10 cellular contexts compared by ENCODE assay signal in genomic region chr16:31157136-31157535, GRCh38. TPM values are rescaled to one million over a fixed set of nuclear protein-coding genes. Genes with fewer than 3 reads are reported as not detected.
DNase-seq lines count a peak whose midpoint lies in the region; ATAC-seq, FAIRE-seq and TF ChIP-seq lines count a peak whose summit lies in the region.
"Had no signal": no experiment of that assay in that cellular context is flagged by ENCODE, and none has a peak within 500 bp of the region (broad histone marks: within the 10 kb centered on the region; RNA-seq: fewer than 3 reads in every experiment).

No MANE protein-coding gene starts in this region.

- WGBS in GM12878 (ENCODE audit: insufficient coverage, insufficient replicate concordance, low lambda C conversion rate, missing lambda C conversion rate): 10% methylated on average over 8 of the region's 8 CpGs

- no peak overlapping the region for H3K4me3 ChIP-seq in GM12878
- H3K4me3 ChIP-seq in osteoblast (ENCODE audit: insufficient read depth, low read length): no peak overlapping the region
- H3K4me3 ChIP-seq: Peyer's patch had no signal

- TF ChIP-seq CTCF in GM10248 (IDR thresholded peaks at IDR 0.05; ENCODE audit: control extremely low read depth, extremely low read depth, low read depth, missing control alignments): no peak
- no peak for TF ChIP-seq CTCF in GM12878 (IDR thresholded peaks at IDR 0.05 in 2 of 3, conservative IDR thresholded peaks at IDR 0.05 in 1 of 3; ENCODE audit: control insufficient read depth in 2 of 3, extremely low read depth in 1 of 3, insufficient read depth in 1 of 3, low read depth in 3 of 3, low read length in 3 of 3)
- TF ChIP-seq CTCF in osteoblast (IDR thresholded peaks at IDR 0.05; ENCODE audit: extremely low read depth, low read depth, low read length): no peak

- peaks cover 4 to 11% of the 10 kb centered on the region in 2 donors for H3K4me1 Mint-ChIP-seq in effector memory CD8-positive, alpha-beta T cell (ENCODE audit: low read depth in 2 of 2)

- no peak for TF ChIP-seq EP300 in GM12878 (IDR thresholded peaks at IDR 0.05; ENCODE audit: borderline replicate concordance in 1 of 2, control insufficient read depth in 1 of 2, low read depth in 2 of 2, low read length in 2 of 2)

- SMC1A ChIA-PET in GM12878 (lab: Charles Lee; ENCODE audit: uncharacterized antibody, unreplicated experiment): interaction anchor here (0.7 to 2.8 kb wide), 6 partner anchors 13 to 284 kb away, joined by 3 to 7 read pairs (median 4); no protein-coding TSS in a partner anchor

- no peak overlapping the region for H3K27ac Mint-ChIP-seq in effector memory CD8-positive, alpha-beta T cell

- RAD21 ChIA-PET in GM12878 (lab: Charles Lee; ENCODE audit: unreplicated experiment): interaction anchor here (0.6 to 3.4 kb wide), 3 partner anchors 15 to 226 kb away, joined by 3 to 11 read pairs (median 4); no protein-coding TSS in a partner anchor

- no peak overlapping the region for H3K9ac ChIP-seq in GM12878 (ENCODE audit: control insufficient read depth, insufficient read depth, low read length)

- H3K4me3 Mint-ChIP-seq in effector memory CD8-positive, alpha-beta T cell: no peak overlapping the region

- BruUV-seq in GM12878 (replicated peaks; lab: Mats Ljungman, UMichigan): no TSS peak

- no peak for FAIRE-seq in GM12878 (lab: Jason Lieb, UNC)

- TF ChIP-seq RAD21 in GM12878 (IDR thresholded peaks at IDR 0.05; ENCODE audit: insufficient read depth, low read depth, low read length): no peak

- H3K4me1 ChIP-seq in GM12878 (ENCODE audit: control insufficient read depth, insufficient read depth, low read length) (no peaks in the 10 kb centered on the region), osteoblast (ENCODE audit: insufficient read depth, low read length) (no peaks in the 10 kb centered on the region)
- H3K4me1 ChIP-seq: Peyer's patch had no signal

- no peaks in the 10 kb centered on the region for H3K27me3 ChIP-seq in GM12878 (replicated peaks in 1 of 2; ENCODE audit: control insufficient read depth in 2 of 2, insufficient read depth in 2 of 2, low read length in 1 of 2)
- H3K27me3 ChIP-seq in osteoblast (ENCODE audit: insufficient read depth, low read length): peaks cover 3% of the 10 kb centered on the region
- H3K27me3 ChIP-seq: Peyer's patch had no signal

- CTCF ChIA-PET in GM10248 (lab: Yijun Ruan, JAX) (interaction anchor here (0.9 to 8.4 kb wide), 12 partner anchors 9 to 312 kb away, joined by 3 to 60 read pairs (median 4); partner anchors contain the start of gene PRSS8), GM12878 (lab: Yijun Ruan, JAX) (interaction anchor here (0.7 to 2.7 kb wide), 9 partner anchors 9 to 286 kb away, joined by 3 to 19 read pairs (median 3); partner anchors contain the start of gene ZNF843)

- no peak overlapping the region; the same call in 1 of the 2 replicates for H3K4me2 ChIP-seq in GM12878 (ENCODE audit: control insufficient read depth, insufficient read depth)
- H3K4me2 ChIP-seq in osteoblast (ENCODE audit: insufficient read depth, low read length): no peak overlapping the region

- ATAC-seq in GM12878: peak; percentile 73
- no peak for ATAC-seq in effector memory CD8-positive, alpha-beta T cell (replicated peaks)

- peak; percentile 20 for DNase-seq in GM10248 (ENCODE audit: extremely low spot score)
- peak; percentile 86 for DNase-seq in MV-4-11 (lab: John Stamatoyannopoulos, UW)
- no peak for DNase-seq in GM12878 (ENCODE audit: low read depth, low spot score)
- no peak for DNase-seq in osteoblast (ENCODE audit: insufficient read length, low spot score, missing footprints)
- no peak for DNase-seq in DMS79 (lab: John Stamatoyannopoulos, UW)
- no peak for DNase-seq in NCI-H187 (lab: John Stamatoyannopoulos, UW)
- no peak for DNase-seq in effector memory CD8-positive, alpha-beta T cell
- DNase-seq: NCI-H1930, Peyer's patch had no signal

- TF ChIP-seq POLR2A in GM12878 (IDR thresholded peaks at IDR 0.05; ENCODE audit: low read depth, low read length): no peak

- H3K36me3 Mint-ChIP-seq in effector memory CD8-positive, alpha-beta T cell (ENCODE audit: insufficient read depth): no peaks in the 10 kb centered on the region

- peaks cover 6 to 7% of the 10 kb centered on the region in 2 donors for H3K27me3 Mint-ChIP-seq in effector memory CD8-positive, alpha-beta T cell

- H3K9me3 Mint-ChIP-seq in effector memory CD8-positive, alpha-beta T cell: no peaks in the 10 kb centered on the region

- in situ Hi-C loops in GM12878 (cut with MboI): no loop called here

- POLR2A ChIA-PET in GM10248 (lab: Yijun Ruan, JAX): interaction anchor here (0.6 to 3.3 kb wide), 4 partner anchors 9 to 71 kb away, joined by 3 to 11 read pairs (median 4); partner anchors contain the start of genes FUS and KAT8
- POLR2A ChIA-PET in GM12878 (lab: Charles Lee): interaction anchor here (0.6 to 1.9 kb wide), 6 partner anchors 15 to 217 kb away, joined by 3 to 10 read pairs (median 5); no protein-coding TSS in a partner anchor

- H4K20me1 ChIP-seq in GM12878 (ENCODE audit: control insufficient read depth, insufficient read depth) (no peaks in the 10 kb centered on the region), osteoblast (ENCODE audit: insufficient read depth, low read length) (no peaks in the 10 kb centered on the region)

- H2AFZ ChIP-seq in GM12878 (ENCODE audit: control insufficient read depth, low read depth, low read length) (no peak overlapping the region; the same call in 1 of the 2 replicates), osteoblast (ENCODE audit: low read length) (peak overlapping the region; percentile 56)

- intact Hi-C loops in GM12878 (cut with micrococcal nuclease; ENCODE audit: unreplicated experiment): no loop called here

- no peaks in the 10 kb centered on the region for H3K9me3 ChIP-seq in GM12878 (replicated peaks; ENCODE audit: control insufficient read depth, insufficient read depth, low read length)
- no peaks in the 10 kb centered on the region for H3K9me3 ChIP-seq in osteoblast (ENCODE audit: low read depth, low read length)
- H3K9me3 ChIP-seq: Peyer's patch had no signal

- H3K36me3 ChIP-seq in GM12878 (ENCODE audit: control insufficient read depth in 2 of 2, insufficient read depth in 2 of 2, low read length in 1 of 2): no peaks in the 10 kb centered on the region
- no peaks in the 10 kb centered on the region for H3K36me3 ChIP-seq in osteoblast (ENCODE audit: insufficient read depth, low read length)
- H3K36me3 ChIP-seq: Peyer's patch had no signal

- no peak overlapping the region for H3K27ac ChIP-seq in GM12878 (ENCODE audit: control insufficient read depth, insufficient read depth)
- H3K27ac ChIP-seq in osteoblast (ENCODE audit: low read depth, low read length): no peak overlapping the region
- H3K27ac ChIP-seq: Peyer's patch had no signal

- H3K79me2 ChIP-seq in GM12878 (ENCODE audit: control insufficient read depth, insufficient read depth, low read length) (no peaks in the 10 kb centered on the region), osteoblast (ENCODE audit: insufficient read depth, low read length) (no peaks in the 10 kb centered on the region)

RNA-seq across cellular contexts. Expression of gene PRSS36, which starts 7.3 kb away (rescaled TPM):
- total RNA-seq in GM12878 (2013; cell fraction: nucleolus; rRNA removed): not detected in 2 replicates
- 0.11 and 0.44 TPM in 2 replicates for total RNA-seq in GM12878 (2014; rRNA removed)
- 0.13 TPM in 1 of 2 replicates, not detected in the other for total RNA-seq in GM12878 (2014; rRNA removed; fragmentation: Illumina TruSeq; extraction: Trizol)
- total RNA-seq in GM12878 (2021): 0.46 TPM in 1 of 2 replicates, not detected in the other
- polyA plus RNA-seq in GM12878 (2011; ENCODE audit: low read depth): not detected
- 0.11 and 0.17 TPM in 2 replicates for polyA plus RNA-seq in GM12878 (2011; rRNA removed)
- 0.24 and 0.25 TPM in 2 replicates for polyA plus RNA-seq in GM12878 (2011; cell fraction: cytosol; rRNA removed)
- polyA plus RNA-seq in GM12878 (2011; cell fraction: nucleus; rRNA removed): 0.15 and 0.72 TPM in 2 replicates
- polyA plus RNA-seq in GM12878 (2012): 0.20 and 0.21 TPM in 2 replicates
- polyA plus RNA-seq in GM12878 (2014; fragmentation: Illumina TruSeq; extraction: Trizol): not detected in 2 replicates
- polyA plus RNA-seq in GM12878 (2014; fragmentation: Nextera tagmentation; extraction: Ambion mirVana): not detected
- 0.20 and 0.47 TPM in 2 replicates for polyA plus RNA-seq in GM12878 (2014; rRNA removed)
- 1 to 10 TPM in 1 of 2 experiments, under 1 TPM in 1; 0.17 to 1.1 TPM for polyA plus RNA-seq in GM12878 (2016; fragmentation: Nextera tagmentation; extraction: Ambion mirVana)
- 0.52 TPM in 1 of 2 replicates, not detected in the other for polyA minus RNA-seq in GM12878 (2011; rRNA and poly(A)+ RNA removed)
- 2.0 TPM in 1 of 2 replicates, not detected in the other for polyA minus RNA-seq in GM12878 (2011; cell fraction: cytosol; rRNA and poly(A)+ RNA removed)
- polyA minus RNA-seq in GM12878 (2011; cell fraction: nucleus; rRNA and poly(A)+ RNA removed): 1.2 TPM in 1 of 2 replicates, not detected in the other
- total RNA-seq in osteoblast: 0.29 TPM in 1 of 2 replicates, not detected in the other

RNA-seq across cellular contexts. Expression of gene PRSS8, which starts 21.6 kb away (rescaled TPM):
- not detected in 2 replicates for total RNA-seq in GM12878 (2013; cell fraction: nucleolus; rRNA removed)
- total RNA-seq in GM12878 (2014; rRNA removed) (not detected in 2 replicates), GM12878 (2014; rRNA removed; fragmentation: Illumina TruSeq; extraction: Trizol) (not detected in 2 replicates), GM12878 (2021) (0.16 and 0.33 TPM in 2 replicates), osteoblast (not detected in 2 replicates)
- polyA plus RNA-seq in GM12878 (2011; ENCODE audit: low read depth): not detected
- polyA plus RNA-seq in GM12878 (2011; rRNA removed) (not detected in 2 replicates), GM12878 (2014; fragmentation: Illumina TruSeq; extraction: Trizol) (not detected in 2 replicates), GM12878 (2014; fragmentation: Nextera tagmentation; extraction: Ambion mirVana) (not detected), GM12878 (2014; rRNA removed) (0.58 TPM in 1 of 2 replicates, not detected in the other), GM12878 (2016; fragmentation: Nextera tagmentation; extraction: Ambion mirVana) (not detected)
- 0.06 TPM in 1 of 2 replicates, not detected in the other for polyA plus RNA-seq in GM12878 (2011; cell fraction: cytosol; rRNA removed)
- polyA plus RNA-seq in GM12878 (2011; cell fraction: nucleus; rRNA removed): not detected in 2 replicates
- polyA plus RNA-seq in GM12878 (2012): not detected in 2 replicates
- 0.10 TPM in 1 of 2 replicates, not detected in the other for polyA minus RNA-seq in GM12878 (2011; rRNA and poly(A)+ RNA removed)
- not detected in 2 replicates for polyA minus RNA-seq in GM12878 (2011; cell fraction: cytosol; rRNA and poly(A)+ RNA removed)
- polyA minus RNA-seq in GM12878 (2011; cell fraction: nucleus; rRNA and poly(A)+ RNA removed): not detected in 2 replicates
- total RNA-seq: lung microvascular endothelial cell had no signal

RNA-seq across cellular contexts. Expression of gene FUS, which starts 22.8 kb away (rescaled TPM):
- 304 and 315 TPM in 2 replicates for total RNA-seq in GM12878 (2013; cell fraction: nucleolus; rRNA removed)
- total RNA-seq in GM12878 (2014; rRNA removed) (40.1 and 47.3 TPM in 2 replicates), GM12878 (2014; rRNA removed; fragmentation: Illumina TruSeq; extraction: Trizol) (69.6 and 69.8 TPM in 2 replicates), GM12878 (2021) (509 and 521 TPM in 2 replicates), osteoblast (24.2 and 30.4 TPM in 2 replicates)
- polyA plus RNA-seq in GM12878 (2011; ENCODE audit: low read depth): 475 TPM
- polyA plus RNA-seq in GM12878 (2011; rRNA removed) (243 and 327 TPM in 2 replicates), GM12878 (2014; fragmentation: Illumina TruSeq; extraction: Trizol) (366 and 389 TPM in 2 replicates), GM12878 (2014; fragmentation: Nextera tagmentation; extraction: Ambion mirVana) (100 to 1,000 TPM in 1 of 2 experiments, 10 to 100 TPM in 1; 46.8 to 131 TPM), GM12878 (2014; rRNA removed) (480 and 547 TPM in 2 replicates), GM12878 (2016; fragmentation: Nextera tagmentation; extraction: Ambion mirVana) (100 to 1,000 TPM; 366 to 437 TPM)
- polyA plus RNA-seq in GM12878 (2011; cell fraction: cytosol; rRNA removed): 186 and 237 TPM in 2 replicates
- polyA plus RNA-seq in GM12878 (2011; cell fraction: nucleus; rRNA removed): 505 and 935 TPM in 2 replicates
- 371 and 917 TPM in 2 replicates for polyA plus RNA-seq in GM12878 (2012)
- polyA minus RNA-seq in GM12878 (2011; rRNA and poly(A)+ RNA removed): 116 and 126 TPM in 2 replicates
- polyA minus RNA-seq in GM12878 (2011; cell fraction: cytosol; rRNA and poly(A)+ RNA removed): 108 and 169 TPM in 2 replicates
- 148 and 252 TPM in 2 replicates for polyA minus RNA-seq in GM12878 (2011; cell fraction: nucleus; rRNA and poly(A)+ RNA removed)

RNA-seq across cellular contexts. Expression of gene KAT8, which starts 39.7 kb away (rescaled TPM):
- total RNA-seq in GM12878 (2013; cell fraction: nucleolus; rRNA removed): 60.4 and 65.7 TPM in 2 replicates
- total RNA-seq in GM12878 (2014; rRNA removed): 46.9 and 50.4 TPM in 2 replicates
- 37.5 and 39.0 TPM in 2 replicates for total RNA-seq in GM12878 (2014; rRNA removed; fragmentation: Illumina TruSeq; extraction: Trizol)
- total RNA-seq in GM12878 (2021): 44.3 and 46.5 TPM in 2 replicates
- polyA plus RNA-seq in GM12878 (2011; ENCODE audit: low read depth): 15.0 TPM
- 41.8 and 45.9 TPM in 2 replicates for polyA plus RNA-seq in GM12878 (2011; rRNA removed)
- 39.7 and 49.2 TPM in 2 replicates for polyA plus RNA-seq in GM12878 (2011; cell fraction: cytosol; rRNA removed)
- 51.8 and 54.2 TPM in 2 replicates for polyA plus RNA-seq in GM12878 (2011; cell fraction: nucleus; rRNA removed)
- 25.7 and 28.4 TPM in 2 replicates for polyA plus RNA-seq in GM12878 (2012)
- polyA plus RNA-seq in GM12878 (2014; fragmentation: Illumina TruSeq; extraction: Trizol): 36.0 and 40.3 TPM in 2 replicates
- polyA plus RNA-seq in GM12878 (2014; fragmentation: Nextera tagmentation; extraction: Ambion mirVana): 10 to 100 TPM in 1 of 2 experiments, 1 to 10 TPM in 1; 5.5 to 11.2 TPM
- 53.0 and 55.8 TPM in 2 replicates for polyA plus RNA-seq in GM12878 (2014; rRNA removed)
- 10 to 100 TPM; 21.7 to 25.6 TPM for polyA plus RNA-seq in GM12878 (2016; fragmentation: Nextera tagmentation; extraction: Ambion mirVana)
- 32.2 and 36.6 TPM in 2 replicates for polyA minus RNA-seq in GM12878 (2011; rRNA and poly(A)+ RNA removed)
- 9.9 TPM in 2 replicates for polyA minus RNA-seq in GM12878 (2011; cell fraction: cytosol; rRNA and poly(A)+ RNA removed)
- 12.1 and 16.4 TPM in 2 replicates for polyA minus RNA-seq in GM12878 (2011; cell fraction: nucleus; rRNA and poly(A)+ RNA removed)
- total RNA-seq in osteoblast: 31.8 and 35.1 TPM in 2 replicates

RNA-seq across cellular contexts. Expression of gene PYCARD, which starts 45.4 kb away (rescaled TPM):
- total RNA-seq in GM12878 (2013; cell fraction: nucleolus; rRNA removed): 3.2 and 5.1 TPM in 2 replicates
- total RNA-seq in GM12878 (2014; rRNA removed) (65.7 and 81.4 TPM in 2 replicates), GM12878 (2014; rRNA removed; fragmentation: Illumina TruSeq; extraction: Trizol) (32.0 and 32.2 TPM in 2 replicates), GM12878 (2021) (59.5 and 65.7 TPM in 2 replicates), osteoblast (53.9 and 61.5 TPM in 2 replicates)
- 10.6 TPM for polyA plus RNA-seq in GM12878 (2011; ENCODE audit: low read depth)
- polyA plus RNA-seq in GM12878 (2011; rRNA removed) (11.9 and 26.9 TPM in 2 replicates), GM12878 (2014; fragmentation: Illumina TruSeq; extraction: Trizol) (2.0 and 18.3 TPM in 2 replicates), GM12878 (2014; fragmentation: Nextera tagmentation; extraction: Ambion mirVana) (10 to 100 TPM in 1 of 2 experiments, 1 to 10 TPM in 1; 5.1 to 14.9 TPM), GM12878 (2014; rRNA removed) (94.1 and 106 TPM in 2 replicates), GM12878 (2016; fragmentation: Nextera tagmentation; extraction: Ambion mirVana) (10 to 100 TPM; 61.5 to 70.9 TPM)
- 41.7 and 76.2 TPM in 2 replicates for polyA plus RNA-seq in GM12878 (2011; cell fraction: cytosol; rRNA removed)
- 43.4 and 46.9 TPM in 2 replicates for polyA plus RNA-seq in GM12878 (2011; cell fraction: nucleus; rRNA removed)
- 34.9 and 40.3 TPM in 2 replicates for polyA plus RNA-seq in GM12878 (2012)
- 8.2 and 21.7 TPM in 2 replicates for polyA minus RNA-seq in GM12878 (2011; rRNA and poly(A)+ RNA removed)
- polyA minus RNA-seq in GM12878 (2011; cell fraction: cytosol; rRNA and poly(A)+ RNA removed): 13.0 and 15.6 TPM in 2 replicates
- polyA minus RNA-seq in GM12878 (2011; cell fraction: nucleus; rRNA and poly(A)+ RNA removed): 5.7 and 7.5 TPM in 2 replicates

Comparison
In these comparisons a context has a peak if more than half of its experiments do, and no peak if none do; other contexts are left out.
1. DNase-seq: peak in GM10248 (single experiment) and MV-4-11 (single experiment); none in GM12878 (single experiment), osteoblast (single experiment), DMS79 (single experiment), NCI-H187 (0 of 2) and effector memory CD8-positive, alpha-beta T cell (0 of 3).